15 cellular contexts compared by ENCODE assay signal in the genomic region with DNA sequence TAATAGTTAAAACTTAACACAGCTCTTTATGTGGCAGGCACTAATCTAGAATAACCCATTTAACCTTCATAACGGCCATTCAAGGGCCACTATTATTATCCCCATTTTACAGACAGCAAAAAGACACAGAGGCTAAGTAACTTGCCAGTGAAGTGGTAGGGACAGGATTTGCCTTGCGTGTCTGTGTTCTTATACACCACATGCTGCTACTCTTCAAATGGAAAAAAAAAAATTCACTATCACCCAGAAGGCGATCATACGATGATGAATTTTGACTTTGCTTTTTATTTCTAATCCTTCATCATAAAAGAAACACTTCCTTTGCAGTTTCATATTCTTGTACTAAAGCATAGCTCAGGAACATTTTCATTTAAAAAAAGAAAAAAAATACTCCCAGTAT.
DNase-seq lines count a peak whose midpoint lies in the region; ATAC-seq and TF ChIP-seq lines count a peak whose summit lies in the region.
"Had no signal": no experiment of that assay in that cellular context is flagged by ENCODE, and none has a peak within 500 bp of the region (broad histone marks: within the 10 kb centered on the region; RNA-seq: fewer than 3 reads in every experiment).

No MANE protein-coding gene starts in this region.

- no peaks in the 10 kb centered on the region for H3F3A ChIP-seq in Loucy (ENCODE audit: low read depth)

- no peaks in the 10 kb centered on the region for H3K27me3 Mint-ChIP-seq in activated T-cell treated with anti-CD3 and anti-CD28 coated beads, Interleukin-2, amount 50 U/mL, for 72 hours (ENCODE audit: low read depth)
- no peaks in the 10 kb centered on the region for H3K27me3 Mint-ChIP-seq in WTC11 (ENCODE audit: low read depth)
- H3K27me3 Mint-ChIP-seq in mesothelial cell of epicardium (ENCODE audit: low read depth): no peaks in the 10 kb centered on the region

- H2BK5ac ChIP-seq in mesendoderm (ENCODE audit: low read length): no peak overlapping the region

- no peak overlapping the region for H3K27ac ChIP-seq in mesendoderm (ENCODE audit: low read depth, low read length)
- H3K27ac ChIP-seq: RWPE1 had no signal

- in situ Hi-C loops in G401 (cut with HindIII; ENCODE audit: low sequenced_read_pairs): no loop called here

- CTCF ChIA-PET in WTC11 (lab: Charles Lee): interaction anchor here (1.3 to 1.6 kb wide), 2 partner anchors 11 to 97 kb away, joined by 3 to 5 read pairs; no protein-coding TSS in a partner anchor

- H4K20me1 ChIP-seq in Loucy (ENCODE audit: insufficient read depth, low read length, poor library complexity, severe bottlenecking): peaks cover 4% of the 10 kb centered on the region

- H3K27ac Mint-ChIP-seq in activated T-cell treated with anti-CD3 and anti-CD28 coated beads, Interleukin-2, amount 50 U/mL, for 72 hours: peak overlapping the region; percentile 94
- peak overlapping the region; percentile 28; the same call in 1 of the 2 replicates for H3K27ac Mint-ChIP-seq in WTC11
- peak overlapping the region; percentile 37 for H3K27ac Mint-ChIP-seq in mesothelial cell of epicardium

- H3K9me2 ChIP-seq in Loucy (replicated peaks; ENCODE audit: low read depth, low read length): no peaks in the 10 kb centered on the region

- peaks cover 49% of the 10 kb centered on the region; the same call in 1 of the 2 replicates for H3K79me2 ChIP-seq in Loucy (ENCODE audit: insufficient read depth, low read length)
- H3K79me2 ChIP-seq in mesendoderm (ENCODE audit: control insufficient read depth, insufficient read depth, low read length): peaks cover 4% of the 10 kb centered on the region

- no peak overlapping the region for H3K9ac ChIP-seq in Loucy (ENCODE audit: low read depth, low read length, poor library complexity, severe bottlenecking)
- H3K9ac ChIP-seq in mesendoderm (ENCODE audit: low read length): no peak overlapping the region

- no peak overlapping the region for H2BK120ac ChIP-seq in mesendoderm (ENCODE audit: low read depth, low read length)

- H2AFZ ChIP-seq in Loucy (ENCODE audit: low read length): no peak overlapping the region

- peaks cover 9% of the 10 kb centered on the region for H3K79me1 ChIP-seq in mesendoderm (ENCODE audit: low read length)

- POLR2A ChIA-PET in WTC11 (lab: Charles Lee): no interaction called here

- no peak overlapping the region for H2AK5ac ChIP-seq in mesendoderm (ENCODE audit: low read length)

- H3K27me3 ChIP-seq in Loucy (ENCODE audit: insufficient read depth, low read length, poor library complexity, severe bottlenecking) (no peaks in the 10 kb centered on the region), mesendoderm (ENCODE audit: insufficient read depth, low read length, poor library complexity) (no peaks in the 10 kb centered on the region)

- no peak overlapping the region for H4K8ac ChIP-seq in mesendoderm (ENCODE audit: low read depth, low read length)

- no peak overlapping the region for H3K23ac ChIP-seq in mesendoderm (ENCODE audit: low read length)

- H3K9me3 ChIP-seq in Loucy (ENCODE audit: insufficient read depth, low read depth, low read length): no peaks in the 10 kb centered on the region

- no peaks in the 10 kb centered on the region for H3K9me3 Mint-ChIP-seq in activated T-cell treated with anti-CD3 and anti-CD28 coated beads, Interleukin-2, amount 50 U/mL, for 72 hours
- peaks cover 6% of the 10 kb centered on the region for H3K9me3 Mint-ChIP-seq in WTC11
- no peaks in the 10 kb centered on the region for H3K9me3 Mint-ChIP-seq in mesothelial cell of epicardium

- peaks cover 15% of the 10 kb centered on the region for H3K4me1 ChIP-seq in Loucy (ENCODE audit: insufficient read depth, low read length, poor library complexity, severe bottlenecking)
- peaks cover 2% of the 10 kb centered on the region for H3K4me1 ChIP-seq in mesendoderm (ENCODE audit: control insufficient read depth, low read depth, low read length)

- no peak for TF ChIP-seq CTCF in Loucy (conservative IDR thresholded peaks at IDR 0.05; ENCODE audit: low read length)
- no peak for TF ChIP-seq CTCF in WTC11 (IDR thresholded peaks at IDR 0.05)
- TF ChIP-seq CTCF in mesothelial cell of epicardium (IDR thresholded peaks at IDR 0.05; ENCODE audit: unreplicated experiment): no peak

- H3K18ac ChIP-seq in mesendoderm (ENCODE audit: low read length): no peak overlapping the region

- no peak overlapping the region for H3K56ac ChIP-seq in mesendoderm (ENCODE audit: low read length)

- H3K4ac ChIP-seq in mesendoderm (ENCODE audit: low read depth, low read length): no peak overlapping the region

- H2BK15ac ChIP-seq in mesendoderm (replicated peaks; ENCODE audit: low read depth): no peak overlapping the region

- no peak overlapping the region for H3K4me3 ChIP-seq in Loucy (ENCODE audit: low read length, poor library complexity, severe bottlenecking)
- no peak overlapping the region for H3K4me3 ChIP-seq in mesendoderm (ENCODE audit: low read length)

- H3K4me2 ChIP-seq in Loucy (ENCODE audit: low read depth, low read length, poor library complexity, severe bottlenecking): peak overlapping the region; percentile 10
- H3K4me2 ChIP-seq in mesendoderm (ENCODE audit: low read length): no peak overlapping the region

- peak overlapping the region; percentile 14 to 80 for H3K4me3 Mint-ChIP-seq in activated T-cell treated with anti-CD3 and anti-CD28 coated beads, Interleukin-2, amount 50 U/mL, for 72 hours
- H3K4me3 Mint-ChIP-seq in WTC11 (no peak overlapping the region), mesothelial cell of epicardium (no peak overlapping the region)

- DNase-seq in activated T-cell treated with anti-CD3 and anti-CD28 coated beads, Interleukin-2, amount 50 U/mL, for 72 hours: no peak
- no peak for DNase-seq in activated T-cell treated with anti-CD3 and anti-CD28 coated beads, Interleukin-2, amount 50 U/mL, for 1 hour
- DNase-seq in WTC11 (ENCODE audit: low spot score): no peak
- DNase-seq in mesothelial cell of epicardium (ENCODE audit: low spot score in 2 of 2, unreplicated experiment in 2 of 2): no peak
- DNase-seq in G401 (ENCODE audit: low spot score): no peak
- no peak for DNase-seq in mesendoderm
- DNase-seq: EL, KBM-7, NCI-H1417 treated with DMSO at 0.1 percent for 48 hours, NCI-H1930, NCI-H446, NCI-H774, PC-3 had no signal

- WGBS in mesendoderm (ENCODE audit: extremely low coverage, insufficient coverage, low lambda C conversion rate): no CpG with 5 or more reads among the region's 4 CpGs

- no peaks in the 10 kb centered on the region for H3K36me3 ChIP-seq in Loucy (ENCODE audit: insufficient read depth, low read length)
- no peaks in the 10 kb centered on the region for H3K36me3 ChIP-seq in mesendoderm (ENCODE audit: control insufficient read depth, insufficient read depth, low read length)

- ATAC-seq in activated T-cell treated with anti-CD3 and anti-CD28 coated beads, Interleukin-2, amount 50 U/mL, for 72 hours (replicated peaks in 1 of 2): peak in 1 of 2 donors; percentile 51
- ATAC-seq in WTC11: no peak
- ATAC-seq: PC-3 had no signal

- no peaks in the 10 kb centered on the region for H3K36me3 Mint-ChIP-seq in activated T-cell treated with anti-CD3 and anti-CD28 coated beads, Interleukin-2, amount 50 U/mL, for 72 hours (ENCODE audit: insufficient read depth in 2 of 2)
- H3K36me3 Mint-ChIP-seq in WTC11 (peaks cover 7% of the 10 kb centered on the region; the same call in 1 of the 2 replicates), mesothelial cell of epicardium (peaks cover 3% of the 10 kb centered on the region)

- H3K4me1 Mint-ChIP-seq in activated T-cell treated with anti-CD3 and anti-CD28 coated beads, Interleukin-2, amount 50 U/mL, for 72 hours (ENCODE audit: low read depth): peaks cover 40% of the 10 kb centered on the region
- H3K4me1 Mint-ChIP-seq in WTC11 (peaks cover 34% of the 10 kb centered on the region), mesothelial cell of epicardium (peaks cover 44% of the 10 kb centered on the region)

- H4K5ac ChIP-seq in mesendoderm (ENCODE audit: low read length): no peak overlapping the region

TF ChIP-seq in WTC11, 78 proteins besides CTCF, POLR2A, EP300 and RAD21:
- no peak for TF ChIP-seq JUN (CRISPR knock-in tag; IDR thresholded peaks at IDR 0.05)
- no peak for TF ChIP-seq TEAD4 (CRISPR knock-in tag; IDR thresholded peaks at IDR 0.05)
- TF ChIP-seq, protein P1, sequence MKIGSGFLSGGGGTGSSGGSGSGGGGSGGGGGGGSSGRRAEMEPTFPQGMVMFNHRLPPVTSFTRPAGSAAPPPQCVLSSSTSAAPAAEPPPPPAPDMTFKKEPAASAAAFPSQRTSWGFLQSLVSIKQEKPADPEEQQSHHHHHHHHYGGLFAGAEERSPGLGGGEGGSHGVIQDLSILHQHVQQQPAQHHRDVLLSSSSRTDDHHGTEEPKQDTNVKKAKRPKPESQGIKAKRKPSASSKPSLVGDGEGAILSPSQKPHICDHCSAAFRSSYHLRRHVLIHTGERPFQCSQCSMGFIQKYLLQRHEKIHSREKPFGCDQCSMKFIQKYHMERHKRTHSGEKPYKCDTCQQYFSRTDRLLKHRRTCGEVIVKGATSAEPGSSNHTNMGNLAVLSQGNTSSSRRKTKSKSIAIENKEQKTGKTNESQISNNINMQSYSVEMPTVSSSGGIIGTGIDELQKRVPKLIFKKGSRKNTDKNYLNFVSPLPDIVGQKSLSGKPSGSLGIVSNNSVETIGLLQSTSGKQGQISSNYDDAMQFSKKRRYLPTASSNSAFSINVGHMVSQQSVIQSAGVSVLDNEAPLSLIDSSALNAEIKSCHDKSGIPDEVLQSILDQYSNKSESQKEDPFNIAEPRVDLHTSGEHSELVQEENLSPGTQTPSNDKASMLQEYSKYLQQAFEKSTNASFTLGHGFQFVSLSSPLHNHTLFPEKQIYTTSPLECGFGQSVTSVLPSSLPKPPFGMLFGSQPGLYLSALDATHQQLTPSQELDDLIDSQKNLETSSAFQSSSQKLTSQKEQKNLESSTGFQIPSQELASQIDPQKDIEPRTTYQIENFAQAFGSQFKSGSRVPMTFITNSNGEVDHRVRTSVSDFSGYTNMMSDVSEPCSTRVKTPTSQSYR (CRISPR knock-in tag; IDR thresholded peaks at IDR 0.05): no peak

Comparison
In these comparisons a context has a peak if more than half of its experiments do, and no peak if none do; other contexts are left out.
1. H3K27ac Mint-ChIP-seq: peak in every context shown above with its lines; median percentile 94 in activated T-cell treated with anti-CD3 and anti-CD28 coated beads, Interleukin-2, amount 50 U/mL, for 72 hours; 37 in mesothelial cell of epicardium; 28 in WTC11.
2. H3K4me3 Mint-ChIP-seq: peak in activated T-cell treated with anti-CD3 and anti-CD28 coated beads, Interleukin-2, amount 50 U/mL, for 72 hours (2 of 2); none in WTC11 (single experiment) and mesothelial cell of epicardium (single experiment).